3 cellular contexts compared by ENCODE assay signal in the genomic region with DNA sequence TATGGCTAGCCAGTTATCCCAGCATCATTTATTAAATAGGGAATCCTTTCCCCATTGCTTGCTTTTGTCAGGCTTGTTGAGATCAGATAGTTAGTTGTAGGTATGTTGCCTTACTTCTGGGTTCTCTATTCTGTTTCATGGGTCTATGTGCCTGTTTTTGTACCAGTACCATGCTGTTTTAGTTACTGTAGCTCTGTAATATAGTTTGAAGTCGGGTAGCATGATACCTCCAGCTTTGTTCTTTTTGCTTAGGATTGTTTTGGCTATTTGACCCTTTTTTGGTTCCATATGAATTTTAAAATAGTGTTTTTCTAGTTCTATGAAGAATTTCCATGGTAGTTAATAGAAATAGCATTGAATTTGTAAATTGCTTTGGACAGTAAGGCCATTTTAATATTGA.
DNase-seq lines count a peak whose midpoint lies in the region; ATAC-seq, FAIRE-seq and TF ChIP-seq lines count a peak whose summit lies in the region.
"Not testable (repeated sequence)": the region's sequence is repeated elsewhere in the genome, so short reads cannot be mapped to it uniquely, and the experiment has no call there.

No MANE protein-coding gene starts in this region.

- H3K27me3 Mint-ChIP-seq in WTC11 (ENCODE audit: low read depth): not testable (repeated sequence)

- not testable (repeated sequence) for H3K18ac ChIP-seq in H1 (ENCODE audit: extremely low read depth, low read length)

- not testable (repeated sequence) for H2BK12ac ChIP-seq in H1 (ENCODE audit: low read depth, low read length)

- not testable (repeated sequence) for H3K4me2 ChIP-seq in K562 (ENCODE audit: insufficient read depth, low read length); H1 (ENCODE audit: insufficient read depth in 1 of 2, low read depth in 2 of 2, low read length in 2 of 2)

- H3K4me1 ChIP-seq in K562 (replicated peaks in 1 of 2; ENCODE audit: control insufficient read depth in 2 of 2, insufficient read depth in 2 of 2, low read length in 2 of 2); H1 (replicated peaks in 1 of 4; ENCODE audit: control insufficient read depth in 3 of 4, insufficient read depth in 4 of 4, low read length in 3 of 4): not testable (repeated sequence)

- POLR2A ChIA-PET in WTC11 (lab: Charles Lee); K562 (lab: Yijun Ruan, JAX); H1 (lab: Charles Lee; ENCODE audit: partially characterized antibody): not testable (repeated sequence)

- H3K14ac ChIP-seq in H1 (ENCODE audit: insufficient read length): not testable (repeated sequence)

- H3K27ac Mint-ChIP-seq in WTC11: not testable (repeated sequence)

- H3K4me3 ChIP-seq in K562; H1 (ENCODE audit: extremely low read depth in 1 of 4, insufficient read depth in 2 of 4, low read depth in 3 of 4, low read length in 4 of 4): not testable (repeated sequence)

- not testable (repeated sequence) for H3K4me3 Mint-ChIP-seq in WTC11

- ATAC-seq in WTC11, K562: not testable (repeated sequence)

- H3K23me2 ChIP-seq in H1 (ENCODE audit: low read depth, low read length): not testable (repeated sequence)

- TF ChIP-seq EP300 in K562 (IDR thresholded peaks at IDR 0.05; ENCODE audit: low read length); H1 (IDR thresholded peaks at IDR 0.05; ENCODE audit: borderline replicate concordance in 1 of 2, low read depth in 2 of 2, low read length in 2 of 2): not testable (repeated sequence)

- BruUV-seq in K562 (replicated peaks; lab: Mats Ljungman, UMichigan): not testable (repeated sequence)

- H3K36me3 Mint-ChIP-seq in WTC11: peaks cover 28% of the 10 kb centered on the region; the same call in 1 of the 2 replicates

- H3K27me3 ChIP-seq in K562 (ENCODE audit: control insufficient read depth in 2 of 2, insufficient read depth in 2 of 2, low read length in 2 of 2); H1 (replicated peaks in 1 of 4; ENCODE audit: control insufficient read depth in 3 of 4, extremely low read depth in 1 of 4, insufficient read depth in 3 of 4, low read length in 3 of 4): not testable (repeated sequence)

- H3K79me1 ChIP-seq in H1 (ENCODE audit: low read depth, low read length): not testable (repeated sequence)

- not testable (repeated sequence) for TF ChIP-seq CTCF in WTC11 (IDR thresholded peaks at IDR 0.05); K562 (IDR thresholded peaks at IDR 0.05 in 2 of 3, conservative IDR thresholded peaks at IDR 0.05 in 1 of 3; ENCODE audit: insufficient read depth in 2 of 3, low read depth in 1 of 3, low read length in 3 of 3); H1 (IDR thresholded peaks at IDR 0.05; ENCODE audit: control extremely low read depth in 1 of 3, insufficient read depth in 1 of 3, low read depth in 1 of 3, low read length in 3 of 3)

- WGBS in K562 (ENCODE audit: insufficient coverage, low coverage, missing lambda C conversion rate): 20% methylated on average over 1 of the region's 1 CpG
- whole genome bisulfite sequencing in H1 (ENCODE audit: extremely low coverage in 1 of 2, insufficient coverage in 1 of 2, insufficient read length in 1 of 2, insufficient replicate concordance in 2 of 2, low coverage in 1 of 2, low lambda C conversion rate in 2 of 2, missing lambda C conversion rate in 1 of 2), 2 experiments: 100% methylated on average over 1 of the region's 1 CpG; no CpG with 5 or more reads in 1 of the 2 experiments

- H2BK15ac ChIP-seq in H1 (ENCODE audit: low read length): not testable (repeated sequence)

- H3K36me3 ChIP-seq in K562 (ENCODE audit: control insufficient read depth, insufficient read depth, low read length); H1 (ENCODE audit: control insufficient read depth in 2 of 4, insufficient read depth in 4 of 4, low read length in 3 of 4): not testable (repeated sequence)

- not testable (repeated sequence) for H2BK20ac ChIP-seq in H1 (ENCODE audit: low read length)

- FAIRE-seq in K562 (lab: Jason Lieb, UNC); H1 (lab: Jason Lieb, UNC): not testable (repeated sequence)

- not testable (repeated sequence) for H2AK5ac ChIP-seq in H1 (ENCODE audit: low read depth, low read length)

- not testable (repeated sequence) for DNase-seq in WTC11 (ENCODE audit: low spot score); K562 (ENCODE audit: extremely low read depth in 1 of 4, low spot score in 3 of 4); H1 (ENCODE audit: low read depth in 1 of 2, low spot score in 2 of 2)

- TF ChIP-seq POLR2A in K562 (conservative IDR thresholded peaks at IDR 0.05); H1 (IDR thresholded peaks at IDR 0.05; ENCODE audit: control extremely low read depth in 1 of 2, low read depth in 2 of 2, low read length in 2 of 2): not testable (repeated sequence)

- CTCF ChIA-PET in WTC11 (lab: Charles Lee); K562 (lab: Yijun Ruan, JAX; ENCODE audit: low intra/inter-chr PET ratio): not testable (repeated sequence)
- CTCF ChIA-PET in H1 (lab: Charles Lee; ENCODE audit: partially characterized antibody): interaction anchor here (0.6 to 1.4 kb wide), 2 partner anchors 21 to 162 kb away, joined by 3 read pairs; no protein-coding TSS in a partner anchor

- H4K91ac ChIP-seq in H1 (replicated peaks; ENCODE audit: insufficient read length, low read length): not testable (repeated sequence)

- not testable (repeated sequence) for H3K56ac ChIP-seq in H1 (replicated peaks; ENCODE audit: insufficient read length, low read depth, low read length)

- H3K9me1 ChIP-seq in K562 (ENCODE audit: control insufficient read depth, insufficient read depth, low read length): not testable (repeated sequence)

- intact Hi-C loops in K562 (cut with micrococcal nuclease): not testable (repeated sequence)

- peaks cover 52% of the 10 kb centered on the region for H3K9me3 Mint-ChIP-seq in WTC11

- H2BK5ac ChIP-seq in H1 (ENCODE audit: low read depth, low read length): not testable (repeated sequence)

- not testable (repeated sequence) for H4K20me1 ChIP-seq in K562 (replicated peaks; ENCODE audit: control insufficient read depth, insufficient read depth, low read length); H1 (replicated peaks in 1 of 2; ENCODE audit: control insufficient read depth in 1 of 2, insufficient read depth in 2 of 2, low read length in 2 of 2)

- H3K9ac ChIP-seq in K562 (ENCODE audit: insufficient read depth in 1 of 2, low read depth in 2 of 2, low read length in 2 of 2); H1 (replicated peaks in 1 of 4; ENCODE audit: extremely low read depth in 1 of 4, low read depth in 3 of 4, low read length in 3 of 4): not testable (repeated sequence)

- H3K27ac ChIP-seq in K562 (ENCODE audit: extremely low read depth, low read depth, low read length); H1 (ENCODE audit: low read depth, low read length): not testable (repeated sequence)

- TF ChIP-seq RAD21 in K562 (CRISPR knock-in tag; conservative IDR thresholded peaks at IDR 0.05 in 1 of 2, IDR thresholded peaks at IDR 0.05 in 1 of 2); H1 (IDR thresholded peaks at IDR 0.05 in 1 of 2, conservative IDR thresholded peaks at IDR 0.05 in 1 of 2; ENCODE audit: low read depth in 2 of 2, low read length in 2 of 2): not testable (repeated sequence)

- in situ Hi-C loops in K562 (cut with MboI): not testable (repeated sequence)

- H3K23ac ChIP-seq in H1 (ENCODE audit: insufficient read length): not testable (repeated sequence)

- H2AFZ ChIP-seq in K562 (ENCODE audit: low read depth, low read length); H1 (ENCODE audit: low read length): not testable (repeated sequence)

- not testable (repeated sequence) for H3K4me1 Mint-ChIP-seq in WTC11

- not testable (repeated sequence) for H3K4ac ChIP-seq in H1 (replicated peaks; ENCODE audit: insufficient read length, low read depth, low read length)

- H4K8ac ChIP-seq in H1 (ENCODE audit: extremely low read depth, insufficient read depth, low read length): not testable (repeated sequence)

- H3K79me2 ChIP-seq in K562 (ENCODE audit: control insufficient read depth, insufficient read depth, low read length); H1 (ENCODE audit: control insufficient read depth in 1 of 2, insufficient read depth in 2 of 2, low read length in 2 of 2): not testable (repeated sequence)

- not testable (repeated sequence) for H4K5ac ChIP-seq in H1 (ENCODE audit: insufficient read length, low read depth, low read length)

- peaks cover 26% of the 10 kb centered on the region for H3K9me3 ChIP-seq in K562 (replicated peaks; ENCODE audit: control insufficient read depth, insufficient read depth, low read depth, low read length)
- H3K9me3 ChIP-seq in H1 (ENCODE audit: insufficient read depth in 2 of 2, low read depth in 1 of 2, low read length in 1 of 2): not testable (repeated sequence)

- H2BK120ac ChIP-seq in H1 (replicated peaks; ENCODE audit: low read depth, low read length): not testable (repeated sequence)

TF ChIP-seq in WTC11, 78 proteins besides CTCF, POLR2A, EP300 and RAD21:
- TF ChIP-seq GTF2I (CRISPR knock-in tag; conservative IDR thresholded peaks at IDR 0.05): peak; percentile 65; the same call in 1 of the 2 replicates

TF ChIP-seq in K562, 482 proteins besides CTCF, POLR2A, EP300 and RAD21:
- TF ChIP-seq TRIM28 (IDR thresholded peaks at IDR 0.05) (peak; percentile 64; the same call in 1 of the 2 replicates), BCOR (IDR thresholded peaks at IDR 0.05) (peak; percentile 69), TRIM24 (IDR thresholded peaks at IDR 0.05) (peak in 1 of 2 experiments; percentile 20; a peak in 1 of 4 replicates), RBM25 (IDR thresholded peaks at IDR 0.05; ENCODE audit: low read depth, low read length, severe bottlenecking) (peak; percentile 90)

TF ChIP-seq in H1, 55 proteins besides CTCF, POLR2A, EP300 and RAD21:
- 0 out of 2 replicates have a peak, but pooled peaks have one; percentile 21 for TF ChIP-seq KDM1A (IDR thresholded peaks at IDR 0.05; ENCODE audit: borderline replicate concordance, low read length)
